Comparison of ENCODE assay signal across 8 cellular contexts in the genomic region with DNA sequence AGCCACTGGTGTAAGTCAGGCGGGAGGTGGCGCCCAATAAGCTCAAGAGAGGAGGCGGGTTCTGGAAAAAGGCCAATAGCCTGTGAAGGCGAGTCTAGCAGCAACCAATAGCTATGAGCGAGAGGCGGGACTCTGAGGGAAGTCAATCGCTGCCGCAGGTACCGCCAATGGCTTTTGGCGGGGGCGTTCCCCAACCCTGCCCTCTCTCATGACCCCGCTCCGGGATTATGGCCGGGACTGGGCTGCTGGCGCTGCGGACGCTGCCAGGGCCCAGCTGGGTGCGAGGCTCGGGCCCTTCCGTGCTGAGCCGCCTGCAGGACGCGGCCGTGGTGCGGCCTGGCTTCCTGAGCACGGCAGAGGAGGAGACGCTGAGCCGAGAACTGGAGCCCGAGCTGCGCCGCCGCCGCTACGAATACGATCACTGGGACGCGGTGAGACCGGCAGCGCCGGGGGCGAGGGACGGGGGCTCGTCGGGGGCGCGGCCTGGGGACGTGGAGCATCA. TPM values are rescaled to one million over a fixed set of nuclear protein-coding genes. Genes with fewer than 3 reads are reported as not detected.
DNase-seq lines count a peak whose midpoint lies in the region; ATAC-seq, FAIRE-seq and TF ChIP-seq lines count a peak whose summit lies in the region.

A gene with protein sequence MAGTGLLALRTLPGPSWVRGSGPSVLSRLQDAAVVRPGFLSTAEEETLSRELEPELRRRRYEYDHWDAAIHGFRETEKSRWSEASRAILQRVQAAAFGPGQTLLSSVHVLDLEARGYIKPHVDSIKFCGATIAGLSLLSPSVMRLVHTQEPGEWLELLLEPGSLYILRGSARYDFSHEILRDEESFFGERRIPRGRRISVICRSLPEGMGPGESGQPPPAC (plus strand): TSS at position 201 of the 502 bp plus-strand sequence. CDS start 27 bp downstream, at position 228.

- peaks cover 0 to 6% of the 10 kb centered on the region in 2 donors for H3K4me1 ChIP-seq in kidney (ENCODE audit: control insufficient read depth in 1 of 2, insufficient read depth in 1 of 2, low read depth in 1 of 2, low read length in 2 of 2)

- peak; percentile 100 for DNase-seq in AG09319 (ENCODE audit: extremely low read depth, low read depth)
- peak; percentile 99 for DNase-seq in NCI-H460 (ENCODE audit: extremely low read depth, low read depth)
- peak; percentile 95 to 97 for DNase-seq in activated CD4-positive, alpha-beta T cell treated with anti-CD3 and anti-CD28 coated beads for 4 hours
- DNase-seq in kidney, result peak; percentile 99
- DNase-seq in stimulated activated CD4-positive, alpha-beta T cell treated with anti-CD3 and anti-CD28 coated beads, Interleukin-15, amount 100 ng/mL, for 1 hour (ENCODE audit: low read depth in 1 of 2, low spot score in 1 of 2), result peak; percentile 76 to 89

- FAIRE-seq in kidney (lab: Jason Lieb, UNC), result peak; percentile 99

- ATAC-seq in GM19043 (IDR thresholded peaks at IDR 0.05; ENCODE audit: low read depth, unreplicated experiment) (peak; percentile 80), HG03378 (IDR thresholded peaks at IDR 0.05; ENCODE audit: unreplicated experiment) (peak; percentile 79)

- peak within 1 kb of the TSS; percentile 64 to 75 for H3K4me3 ChIP-seq in kidney (ENCODE audit: low read length in 2 of 2)

- H3K27ac ChIP-seq in cingulate gyrus (ENCODE audit: low read depth, low read length) (peak within 1 kb of the TSS; percentile 99), kidney (ENCODE audit: low read depth in 2 of 2, low read length in 2 of 2) (peak within 1 kb of the TSS; percentile 99)

- TF ChIP-seq CTCF in AG09319 (IDR thresholded peaks at IDR 0.05; ENCODE audit: low read depth, low read length), result no peak
- TF ChIP-seq CTCF in kidney (IDR thresholded peaks at IDR 0.05; ENCODE audit: borderline replicate concordance, extremely low read depth, insufficient read depth), result no peak

- peak within 1 kb of the TSS; percentile 31 to 78 for H3K9ac ChIP-seq in kidney (ENCODE audit: low read length in 2 of 2)

- H3K9me3 ChIP-seq in kidney (ENCODE audit: control insufficient read depth in 1 of 2, low read length in 2 of 2), result no peaks in the 10 kb centered on the region

- intact Hi-C loops in kidney (cut with DNase I), result no loop called here

- H3K36me3 ChIP-seq in kidney (ENCODE audit: control insufficient read depth in 1 of 2, insufficient read depth in 2 of 2, low read length in 2 of 2), result peaks cover 0 to 7% of the 10 kb centered on the region in 2 donors

RNA-seq across cellular contexts. Expression of the gene that starts here (rescaled TPM):
- 11.9 and 18.4 TPM in 2 replicates for total RNA-seq in NCI-H460 (2014; rRNA removed; shearing (Covaris generic))
- polyA plus RNA-seq in NCI-H460 (2014; cell fraction: nucleus; rRNA removed), result 25.8 and 33.3 TPM in 2 replicates
- 70.3 TPM for total RNA-seq in kidney
- 175 TPM for polyA plus RNA-seq in kidney (ENCODE audit: insufficient read depth, low read depth, low replicate concordance)

Comparison
In these comparisons a context has a peak if more than half of its experiments do, and no peak if none do; other contexts are left out.
1. Peak in every context shown above with its lines: DNase-seq, ATAC-seq, H3K4me3 ChIP-seq and H3K27ac ChIP-seq.